ENCODE assay signal across 9 cellular contexts in the genomic region with DNA sequence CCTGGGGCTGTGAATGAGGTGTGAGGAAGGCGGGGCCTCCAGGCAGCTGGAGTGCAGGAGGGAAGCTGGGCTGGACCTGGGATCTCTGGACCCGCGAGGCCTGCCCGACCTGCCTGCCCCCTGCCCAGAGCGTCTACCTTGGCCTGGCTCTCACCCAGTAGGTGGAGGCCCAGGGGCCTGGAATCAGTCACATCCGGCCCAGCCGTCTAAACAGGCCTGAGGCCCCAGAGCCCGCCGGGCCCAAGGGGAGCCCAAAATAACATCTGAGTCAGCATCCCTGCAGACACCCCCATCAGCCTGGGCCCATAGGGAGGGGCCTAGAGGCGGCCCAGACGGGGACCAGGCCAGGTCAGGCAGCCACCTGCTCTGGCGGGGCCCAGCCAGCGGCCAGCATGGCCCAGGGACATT. TPM values are rescaled to one million over a fixed set of nuclear protein-coding genes. Genes with fewer than 3 reads are reported as not detected.
DNase-seq lines count a peak whose midpoint lies in the region; ATAC-seq, FAIRE-seq and TF ChIP-seq lines count a peak whose summit lies in the region.
"Had no signal": no experiment of that assay in that cellular context is flagged by ENCODE, and none has a peak within 500 bp of the region (broad histone marks: within the 10 kb centered on the region; RNA-seq: fewer than 3 reads in every experiment).

No MANE protein-coding gene starts in this region.

- peak; percentile 92 for ATAC-seq in GM19455 (IDR thresholded peaks at IDR 0.05; ENCODE audit: unreplicated experiment)
- ATAC-seq in HG03159 (IDR thresholded peaks at IDR 0.05; ENCODE audit: unreplicated experiment), result peak; percentile 99

- DNase-seq in Daoy (ENCODE audit: low read depth), result peak; percentile 89
- peak; percentile 46 for DNase-seq in bronchial epithelial cell (ENCODE audit: low read depth)
- no peak for DNase-seq in NCI-H1694 (lab: John Stamatoyannopoulos, UW)
- no peak for DNase-seq in T-helper 2 cell
- no peak for DNase-seq in BE2C
- DNase-seq in stimulated activated naive CD4-positive, alpha-beta T cell (lab: John Stamatoyannopoulos, UW), result no peak
- DNase-seq: NCI-H82 had no signal

- no peaks in the 10 kb centered on the region for H3K27me3 ChIP-seq in bronchial epithelial cell (ENCODE audit: control insufficient read depth, insufficient read depth, low read length)
- no peaks in the 10 kb centered on the region for H3K27me3 ChIP-seq in BE2C

- TF ChIP-seq CTCF in bronchial epithelial cell (IDR thresholded peaks at IDR 0.05; ENCODE audit: insufficient read depth, low read length, severe bottlenecking), result no peak
- TF ChIP-seq CTCF in BE2C (IDR thresholded peaks at IDR 0.05; ENCODE audit: low read depth, low read length), result no peak

- no peak for FAIRE-seq in bronchial epithelial cell (lab: Jason Lieb, UNC)

- no peaks in the 10 kb centered on the region for H3K9me3 ChIP-seq in BE2C

- no peaks in the 10 kb centered on the region for H3K4me1 ChIP-seq in BE2C

- H3K36me3 ChIP-seq in bronchial epithelial cell (ENCODE audit: control insufficient read depth, insufficient read depth, low read length) (no peaks in the 10 kb centered on the region), BE2C (no peaks in the 10 kb centered on the region)

- H3K4me3 ChIP-seq in bronchial epithelial cell (ENCODE audit: low read depth, low read length), result no peak overlapping the region
- H3K4me3 ChIP-seq in BE2C (ENCODE audit: low read depth, low read length), result no peak overlapping the region

RNA-seq across cellular contexts. Expression of a gene that starts 15.1 kb away (rescaled TPM):
- 0.06 and 0.23 TPM in 2 replicates for total RNA-seq in Daoy (2014; rRNA removed; shearing (Covaris generic))
- under 0.01 TPM in 2 replicates for total RNA-seq in bronchial epithelial cell
- 35.3 TPM for polyA plus RNA-seq in BE2C (2012; ENCODE audit: insufficient read depth, insufficient read length, low read depth)

Comparison
In these comparisons a context has a peak if more than half of its experiments do, and no peak if none do; other contexts are left out.
1. DNase-seq: peak in Daoy (single experiment) and bronchial epithelial cell (single experiment); none in NCI-H1694 (single experiment), T-helper 2 cell (0 of 5), BE2C (single experiment) and stimulated activated naive CD4-positive, alpha-beta T cell (0 of 6).